In the genomic region with DNA sequence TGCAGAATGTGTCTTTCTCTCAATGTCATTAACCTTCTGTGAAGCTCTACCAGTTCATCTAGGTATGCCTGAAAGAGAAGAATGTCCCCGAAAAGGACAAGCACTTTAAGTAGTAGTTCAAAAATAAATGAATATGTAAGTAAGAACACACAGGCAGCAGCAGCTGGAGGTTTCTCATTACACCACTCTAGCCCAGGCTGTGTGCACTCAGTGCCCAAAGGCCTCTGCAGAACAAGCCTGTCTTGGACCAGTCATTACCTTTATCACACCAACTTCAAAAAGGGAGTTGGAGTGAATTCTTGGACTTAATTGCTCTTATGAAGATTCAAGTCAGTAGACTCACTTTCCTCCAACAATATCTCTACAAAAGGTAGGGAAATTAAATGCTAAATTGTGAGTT, we compare ENCODE assay signal across 1 cellular context.
TF ChIP-seq lines count a peak whose summit lies in the region.

No MANE protein-coding gene starts in this region.

TF ChIP-seq in GM12878, 131 proteins besides CTCF, POLR2A, EP300 and RAD21 (continued from another document):
- TF ChIP-seq, protein P1, sequence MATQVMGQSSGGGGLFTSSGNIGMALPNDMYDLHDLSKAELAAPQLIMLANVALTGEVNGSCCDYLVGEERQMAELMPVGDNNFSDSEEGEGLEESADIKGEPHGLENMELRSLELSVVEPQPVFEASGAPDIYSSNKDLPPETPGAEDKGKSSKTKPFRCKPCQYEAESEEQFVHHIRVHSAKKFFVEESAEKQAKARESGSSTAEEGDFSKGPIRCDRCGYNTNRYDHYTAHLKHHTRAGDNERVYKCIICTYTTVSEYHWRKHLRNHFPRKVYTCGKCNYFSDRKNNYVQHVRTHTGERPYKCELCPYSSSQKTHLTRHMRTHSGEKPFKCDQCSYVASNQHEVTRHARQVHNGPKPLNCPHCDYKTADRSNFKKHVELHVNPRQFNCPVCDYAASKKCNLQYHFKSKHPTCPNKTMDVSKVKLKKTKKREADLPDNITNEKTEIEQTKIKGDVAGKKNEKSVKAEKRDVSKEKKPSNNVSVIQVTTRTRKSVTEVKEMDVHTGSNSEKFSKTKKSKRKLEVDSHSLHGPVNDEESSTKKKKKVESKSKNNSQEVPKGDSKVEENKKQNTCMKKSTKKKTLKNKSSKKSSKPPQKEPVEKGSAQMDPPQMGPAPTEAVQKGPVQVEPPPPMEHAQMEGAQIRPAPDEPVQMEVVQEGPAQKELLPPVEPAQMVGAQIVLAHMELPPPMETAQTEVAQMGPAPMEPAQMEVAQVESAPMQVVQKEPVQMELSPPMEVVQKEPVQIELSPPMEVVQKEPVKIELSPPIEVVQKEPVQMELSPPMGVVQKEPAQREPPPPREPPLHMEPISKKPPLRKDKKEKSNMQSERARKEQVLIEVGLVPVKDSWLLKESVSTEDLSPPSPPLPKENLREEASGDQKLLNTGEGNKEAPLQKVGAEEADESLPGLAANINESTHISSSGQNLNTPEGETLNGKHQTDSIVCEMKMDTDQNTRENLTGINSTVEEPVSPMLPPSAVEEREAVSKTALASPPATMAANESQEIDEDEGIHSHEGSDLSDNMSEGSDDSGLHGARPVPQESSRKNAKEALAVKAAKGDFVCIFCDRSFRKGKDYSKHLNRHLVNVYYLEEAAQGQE (IDR thresholded peaks at IDR 0.05; ENCODE audit: low read depth, low read length), result no peak
- TF ChIP-seq RCOR1 (conservative IDR thresholded peaks at IDR 0.05; ENCODE audit: low read depth, low read length) (no peak), IRF4 (IDR thresholded peaks at IDR 0.05; ENCODE audit: low read depth, low read length) (no peak), ZNF217 (IDR thresholded peaks at IDR 0.05) (no peak), EED (IDR thresholded peaks at IDR 0.05; ENCODE audit: low read depth) (no peak), POLR2AphosphoS5 (IDR thresholded peaks at IDR 0.05; ENCODE audit: low read length) (no peak)
- TF ChIP-seq, protein P2, sequence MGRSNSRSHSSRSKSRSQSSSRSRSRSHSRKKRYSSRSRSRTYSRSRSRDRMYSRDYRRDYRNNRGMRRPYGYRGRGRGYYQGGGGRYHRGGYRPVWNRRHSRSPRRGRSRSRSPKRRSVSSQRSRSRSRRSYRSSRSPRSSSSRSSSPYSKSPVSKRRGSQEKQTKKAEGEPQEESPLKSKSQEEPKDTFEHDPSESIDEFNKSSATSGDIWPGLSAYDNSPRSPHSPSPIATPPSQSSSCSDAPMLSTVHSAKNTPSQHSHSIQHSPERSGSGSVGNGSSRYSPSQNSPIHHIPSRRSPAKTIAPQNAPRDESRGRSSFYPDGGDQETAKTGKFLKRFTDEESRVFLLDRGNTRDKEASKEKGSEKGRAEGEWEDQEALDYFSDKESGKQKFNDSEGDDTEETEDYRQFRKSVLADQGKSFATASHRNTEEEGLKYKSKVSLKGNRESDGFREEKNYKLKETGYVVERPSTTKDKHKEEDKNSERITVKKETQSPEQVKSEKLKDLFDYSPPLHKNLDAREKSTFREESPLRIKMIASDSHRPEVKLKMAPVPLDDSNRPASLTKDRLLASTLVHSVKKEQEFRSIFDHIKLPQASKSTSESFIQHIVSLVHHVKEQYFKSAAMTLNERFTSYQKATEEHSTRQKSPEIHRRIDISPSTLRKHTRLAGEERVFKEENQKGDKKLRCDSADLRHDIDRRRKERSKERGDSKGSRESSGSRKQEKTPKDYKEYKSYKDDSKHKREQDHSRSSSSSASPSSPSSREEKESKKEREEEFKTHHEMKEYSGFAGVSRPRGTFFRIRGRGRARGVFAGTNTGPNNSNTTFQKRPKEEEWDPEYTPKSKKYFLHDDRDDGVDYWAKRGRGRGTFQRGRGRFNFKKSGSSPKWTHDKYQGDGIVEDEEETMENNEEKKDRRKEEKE (IDR thresholded peaks at IDR 0.05), result no peak
